In the genomic region with DNA sequence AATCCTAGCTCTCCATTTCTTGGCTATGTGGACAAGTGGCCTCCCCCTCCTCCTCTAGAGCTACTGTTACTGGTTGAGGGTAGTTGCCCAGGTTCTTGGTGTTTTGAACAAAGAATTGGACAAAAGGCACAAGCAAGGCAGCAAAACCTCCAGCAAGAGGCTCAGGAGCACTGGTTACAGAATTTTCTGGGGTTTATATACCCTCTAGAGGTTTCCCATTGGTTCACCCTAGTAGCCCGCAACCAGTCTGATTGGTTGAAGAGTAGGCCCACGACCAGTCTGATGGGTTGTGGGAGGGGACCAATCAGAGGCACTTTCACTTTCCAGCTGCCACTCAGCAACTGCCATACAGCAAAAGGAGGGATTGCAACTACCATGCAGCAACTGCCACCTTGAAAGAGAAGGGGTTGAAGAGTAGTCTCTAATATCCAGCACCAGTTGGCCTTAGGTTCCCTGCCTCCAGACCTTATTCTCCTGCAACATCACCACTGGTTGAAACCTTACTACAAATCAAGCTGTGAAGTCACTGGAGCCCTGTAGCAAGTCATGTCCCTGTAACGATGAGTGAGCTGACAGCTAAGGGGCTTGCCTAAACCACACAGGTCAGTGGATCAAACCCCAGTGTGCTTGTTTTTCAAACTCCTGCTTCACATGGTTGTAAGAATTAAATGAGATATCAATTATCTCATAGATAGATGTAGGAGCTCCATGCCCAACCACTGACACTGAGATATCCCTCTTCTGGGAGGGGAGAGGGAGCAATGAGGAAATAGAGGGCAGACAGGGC, we compare ENCODE assay signal across 1 cellular context.
TF ChIP-seq lines count a peak whose summit lies in the region.

No MANE protein-coding gene starts in this region.

TF ChIP-seq in HepG2, 621 proteins besides CTCF, POLR2A, EP300 and RAD21 (continued from another document and continues in another):
- TF ChIP-seq, protein P1, sequence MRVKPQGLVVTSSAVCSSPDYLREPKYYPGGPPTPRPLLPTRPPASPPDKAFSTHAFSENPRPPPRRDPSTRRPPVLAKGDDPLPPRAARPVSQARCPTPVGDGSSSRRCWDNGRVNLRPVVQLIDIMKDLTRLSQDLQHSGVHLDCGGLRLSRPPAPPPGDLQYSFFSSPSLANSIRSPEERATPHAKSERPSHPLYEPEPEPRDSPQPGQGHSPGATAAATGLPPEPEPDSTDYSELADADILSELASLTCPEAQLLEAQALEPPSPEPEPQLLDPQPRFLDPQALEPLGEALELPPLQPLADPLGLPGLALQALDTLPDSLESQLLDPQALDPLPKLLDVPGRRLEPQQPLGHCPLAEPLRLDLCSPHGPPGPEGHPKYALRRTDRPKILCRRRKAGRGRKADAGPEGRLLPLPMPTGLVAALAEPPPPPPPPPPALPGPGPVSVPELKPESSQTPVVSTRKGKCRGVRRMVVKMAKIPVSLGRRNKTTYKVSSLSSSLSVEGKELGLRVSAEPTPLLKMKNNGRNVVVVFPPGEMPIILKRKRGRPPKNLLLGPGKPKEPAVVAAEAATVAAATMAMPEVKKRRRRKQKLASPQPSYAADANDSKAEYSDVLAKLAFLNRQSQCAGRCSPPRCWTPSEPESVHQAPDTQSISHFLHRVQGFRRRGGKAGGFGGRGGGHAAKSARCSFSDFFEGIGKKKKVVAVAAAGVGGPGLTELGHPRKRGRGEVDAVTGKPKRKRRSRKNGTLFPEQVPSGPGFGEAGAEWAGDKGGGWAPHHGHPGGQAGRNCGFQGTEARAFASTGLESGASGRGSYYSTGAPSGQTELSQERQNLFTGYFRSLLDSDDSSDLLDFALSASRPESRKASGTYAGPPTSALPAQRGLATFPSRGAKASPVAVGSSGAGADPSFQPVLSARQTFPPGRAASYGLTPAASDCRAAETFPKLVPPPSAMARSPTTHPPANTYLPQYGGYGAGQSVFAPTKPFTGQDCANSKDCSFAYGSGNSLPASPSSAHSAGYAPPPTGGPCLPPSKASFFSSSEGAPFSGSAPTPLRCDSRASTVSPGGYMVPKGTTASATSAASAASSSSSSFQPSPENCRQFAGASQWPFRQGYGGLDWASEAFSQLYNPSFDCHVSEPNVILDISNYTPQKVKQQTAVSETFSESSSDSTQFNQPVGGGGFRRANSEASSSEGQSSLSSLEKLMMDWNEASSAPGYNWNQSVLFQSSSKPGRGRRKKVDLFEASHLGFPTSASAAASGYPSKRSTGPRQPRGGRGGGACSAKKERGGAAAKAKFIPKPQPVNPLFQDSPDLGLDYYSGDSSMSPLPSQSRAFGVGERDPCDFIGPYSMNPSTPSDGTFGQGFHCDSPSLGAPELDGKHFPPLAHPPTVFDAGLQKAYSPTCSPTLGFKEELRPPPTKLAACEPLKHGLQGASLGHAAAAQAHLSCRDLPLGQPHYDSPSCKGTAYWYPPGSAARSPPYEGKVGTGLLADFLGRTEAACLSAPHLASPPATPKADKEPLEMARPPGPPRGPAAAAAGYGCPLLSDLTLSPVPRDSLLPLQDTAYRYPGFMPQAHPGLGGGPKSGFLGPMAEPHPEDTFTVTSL (CRISPR knock-in tag; IDR thresholded peaks at IDR 0.05; ENCODE audit: borderline replicate concordance), result no peak
- TF ChIP-seq ZNF232 (CRISPR knock-in tag; IDR thresholded peaks at IDR 0.05; ENCODE audit: borderline replicate concordance) (no peak), SIN3A (IDR thresholded peaks at IDR 0.05; ENCODE audit: borderline replicate concordance, low read depth, low read length) (no peak), PHF5A (CRISPR knock-in tag; IDR thresholded peaks at IDR 0.05; ENCODE audit: low read depth, unreplicated experiment) (no peak), ZNF564 (CRISPR knock-in tag; IDR thresholded peaks at IDR 0.05) (no peak), RXRB (CRISPR knock-in tag; IDR thresholded peaks at IDR 0.05; ENCODE audit: borderline replicate concordance) (no peak), AGO2 (optimal IDR thresholded peaks at IDR 0.05; ENCODE audit: low read depth, low read length) (no peak), ATF7-NPFF (CRISPR knock-in tag; IDR thresholded peaks at IDR 0.05; ENCODE audit: low read depth) (no peak; the same call in 1 of the 2 replicates), PPARG (CRISPR knock-in tag; conservative IDR thresholded peaks at IDR 0.05) (no peak), ZNF780A (CRISPR knock-in tag; IDR thresholded peaks at IDR 0.05) (no peak), ZNF605 (CRISPR knock-in tag; IDR thresholded peaks at IDR 0.05) (peak; percentile 64), HNRNPLL (IDR thresholded peaks at IDR 0.05; ENCODE audit: low read depth, low read length, poor library complexity, severe bottlenecking) (no peak), POLR2AphosphoS2 (IDR thresholded peaks at IDR 0.05; ENCODE audit: low read depth, low read length) (no peak), ZFP41 (CRISPR knock-in tag; IDR thresholded peaks at IDR 0.05; ENCODE audit: borderline replicate concordance) (no peak), ZNF326 (CRISPR knock-in tag; IDR thresholded peaks at IDR 0.05; ENCODE audit: borderline replicate concordance) (no peak), TEAD2 (CRISPR knock-in tag; IDR thresholded peaks at IDR 0.05) (no peak), HMG20B (CRISPR knock-in tag; conservative IDR thresholded peaks at IDR 0.05) (no peak), ZFP82 (CRISPR knock-in tag; IDR thresholded peaks at IDR 0.05; ENCODE audit: borderline replicate concordance) (no peak), RORA (CRISPR knock-in tag; IDR thresholded peaks at IDR 0.05) (no peak), ZNF772 (CRISPR knock-in tag; IDR thresholded peaks at IDR 0.05) (no peak), ZC3H4 (CRISPR knock-in tag; IDR thresholded peaks at IDR 0.05; ENCODE audit: borderline replicate concordance) (no peak), ZNF615 (CRISPR knock-in tag; IDR thresholded peaks at IDR 0.05; ENCODE audit: borderline replicate concordance) (no peak), ZNF331 (CRISPR knock-in tag; IDR thresholded peaks at IDR 0.05) (no peak), ZNF550 (CRISPR knock-in tag; IDR thresholded peaks at IDR 0.05; ENCODE audit: borderline replicate concordance) (no peak), FIP1L1 (IDR thresholded peaks at IDR 0.05; ENCODE audit: borderline replicate concordance, insufficient read depth, low read depth, low read length) (no peak), TOE1 (CRISPR knock-in tag; IDR thresholded peaks at IDR 0.05) (no peak), KLF9 (CRISPR knock-in tag; IDR thresholded peaks at IDR 0.05; ENCODE audit: low read depth) (no peak), NCOR1 (IDR thresholded peaks at IDR 0.05; ENCODE audit: borderline replicate concordance, low read length) (no peak), TP53 (CRISPR knock-in tag; conservative IDR thresholded peaks at IDR 0.05) (no peak), ZNF616 (CRISPR knock-in tag; IDR thresholded peaks at IDR 0.05; ENCODE audit: low read depth) (no peak), ZNF230 (CRISPR knock-in tag; IDR thresholded peaks at IDR 0.05) (no peak), ZNF354B (CRISPR knock-in tag; IDR thresholded peaks at IDR 0.05) (no peak), HMGA1 (CRISPR knock-in tag; conservative IDR thresholded peaks at IDR 0.05) (no peak), ZNF160 (CRISPR knock-in tag; IDR thresholded peaks at IDR 0.05) (no peak), PRPF4 (IDR thresholded peaks at IDR 0.05; ENCODE audit: low read depth, low read length, poor library complexity, severe bottlenecking) (no peak), RFXANK (CRISPR knock-in tag; IDR thresholded peaks at IDR 0.05) (no peak), RBM39 (IDR thresholded peaks at IDR 0.05; ENCODE audit: low read depth, low read length, poor library complexity, severe bottlenecking) (no peak), ZNF180 (CRISPR knock-in tag; IDR thresholded peaks at IDR 0.05; ENCODE audit: borderline replicate concordance, low read depth) (no peak), ZNF589 (CRISPR knock-in tag; conservative IDR thresholded peaks at IDR 0.05) (no peak), ZNF788 (CRISPR knock-in tag; IDR thresholded peaks at IDR 0.05; ENCODE audit: borderline replicate concordance) (no peak), ZBTB7B (CRISPR knock-in tag; IDR thresholded peaks at IDR 0.05) (no peak), SNRNP70 (IDR thresholded peaks at IDR 0.05; ENCODE audit: low read depth, low read length) (no peak), RARA (CRISPR knock-in tag; IDR thresholded peaks at IDR 0.05) (no peak)
- TF ChIP-seq, protein P2, sequence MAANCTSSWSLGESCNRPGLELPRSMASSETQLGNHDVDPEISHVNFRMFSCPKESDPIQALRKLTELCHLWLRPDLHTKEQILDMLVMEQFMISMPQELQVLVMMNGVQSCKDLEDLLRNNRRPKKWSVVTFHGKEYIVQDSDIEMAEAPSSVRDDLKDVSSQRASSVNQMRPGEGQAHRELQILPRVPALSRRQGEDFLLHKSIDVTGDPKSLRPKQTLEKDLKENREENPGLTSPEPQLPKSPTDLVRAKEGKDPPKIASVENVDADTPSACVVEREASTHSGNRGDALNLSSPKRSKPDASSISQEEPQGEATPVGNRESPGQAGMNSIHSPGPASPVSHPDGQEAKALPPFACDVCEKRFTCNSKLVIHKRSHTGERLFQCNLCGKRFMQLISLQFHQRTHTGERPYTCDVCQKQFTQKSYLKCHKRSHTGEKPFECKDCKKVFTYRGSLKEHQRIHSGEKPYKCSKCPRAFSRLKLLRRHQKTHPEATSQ (CRISPR knock-in tag; IDR thresholded peaks at IDR 0.05; ENCODE audit: borderline replicate concordance), result no peak
- TF ChIP-seq, protein P3, sequence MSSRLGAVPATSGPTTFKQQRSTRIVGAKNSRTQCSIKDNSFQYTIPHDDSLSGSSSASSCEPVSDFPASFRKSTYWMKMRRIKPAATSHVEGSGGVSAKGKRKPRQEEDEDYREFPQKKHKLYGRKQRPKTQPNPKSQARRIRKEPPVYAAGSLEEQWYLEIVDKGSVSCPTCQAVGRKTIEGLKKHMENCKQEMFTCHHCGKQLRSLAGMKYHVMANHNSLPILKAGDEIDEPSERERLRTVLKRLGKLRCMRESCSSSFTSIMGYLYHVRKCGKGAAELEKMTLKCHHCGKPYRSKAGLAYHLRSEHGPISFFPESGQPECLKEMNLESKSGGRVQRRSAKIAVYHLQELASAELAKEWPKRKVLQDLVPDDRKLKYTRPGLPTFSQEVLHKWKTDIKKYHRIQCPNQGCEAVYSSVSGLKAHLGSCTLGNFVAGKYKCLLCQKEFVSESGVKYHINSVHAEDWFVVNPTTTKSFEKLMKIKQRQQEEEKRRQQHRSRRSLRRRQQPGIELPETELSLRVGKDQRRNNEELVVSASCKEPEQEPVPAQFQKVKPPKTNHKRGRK (CRISPR knock-in tag; IDR thresholded peaks at IDR 0.05), result no peak
- TF ChIP-seq, protein P4, sequence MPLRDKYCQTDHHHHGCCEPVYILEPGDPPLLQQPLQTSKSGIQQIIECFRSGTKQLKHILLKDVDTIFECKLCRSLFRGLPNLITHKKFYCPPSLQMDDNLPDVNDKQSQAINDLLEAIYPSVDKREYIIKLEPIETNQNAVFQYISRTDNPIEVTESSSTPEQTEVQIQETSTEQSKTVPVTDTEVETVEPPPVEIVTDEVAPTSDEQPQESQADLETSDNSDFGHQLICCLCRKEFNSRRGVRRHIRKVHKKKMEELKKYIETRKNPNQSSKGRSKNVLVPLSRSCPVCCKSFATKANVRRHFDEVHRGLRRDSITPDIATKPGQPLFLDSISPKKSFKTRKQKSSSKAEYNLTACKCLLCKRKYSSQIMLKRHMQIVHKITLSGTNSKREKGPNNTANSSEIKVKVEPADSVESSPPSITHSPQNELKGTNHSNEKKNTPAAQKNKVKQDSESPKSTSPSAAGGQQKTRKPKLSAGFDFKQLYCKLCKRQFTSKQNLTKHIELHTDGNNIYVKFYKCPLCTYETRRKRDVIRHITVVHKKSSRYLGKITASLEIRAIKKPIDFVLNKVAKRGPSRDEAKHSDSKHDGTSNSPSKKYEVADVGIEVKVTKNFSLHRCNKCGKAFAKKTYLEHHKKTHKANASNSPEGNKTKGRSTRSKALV (CRISPR knock-in tag; IDR thresholded peaks at IDR 0.05), result no peak
- TF ChIP-seq, protein P5, sequence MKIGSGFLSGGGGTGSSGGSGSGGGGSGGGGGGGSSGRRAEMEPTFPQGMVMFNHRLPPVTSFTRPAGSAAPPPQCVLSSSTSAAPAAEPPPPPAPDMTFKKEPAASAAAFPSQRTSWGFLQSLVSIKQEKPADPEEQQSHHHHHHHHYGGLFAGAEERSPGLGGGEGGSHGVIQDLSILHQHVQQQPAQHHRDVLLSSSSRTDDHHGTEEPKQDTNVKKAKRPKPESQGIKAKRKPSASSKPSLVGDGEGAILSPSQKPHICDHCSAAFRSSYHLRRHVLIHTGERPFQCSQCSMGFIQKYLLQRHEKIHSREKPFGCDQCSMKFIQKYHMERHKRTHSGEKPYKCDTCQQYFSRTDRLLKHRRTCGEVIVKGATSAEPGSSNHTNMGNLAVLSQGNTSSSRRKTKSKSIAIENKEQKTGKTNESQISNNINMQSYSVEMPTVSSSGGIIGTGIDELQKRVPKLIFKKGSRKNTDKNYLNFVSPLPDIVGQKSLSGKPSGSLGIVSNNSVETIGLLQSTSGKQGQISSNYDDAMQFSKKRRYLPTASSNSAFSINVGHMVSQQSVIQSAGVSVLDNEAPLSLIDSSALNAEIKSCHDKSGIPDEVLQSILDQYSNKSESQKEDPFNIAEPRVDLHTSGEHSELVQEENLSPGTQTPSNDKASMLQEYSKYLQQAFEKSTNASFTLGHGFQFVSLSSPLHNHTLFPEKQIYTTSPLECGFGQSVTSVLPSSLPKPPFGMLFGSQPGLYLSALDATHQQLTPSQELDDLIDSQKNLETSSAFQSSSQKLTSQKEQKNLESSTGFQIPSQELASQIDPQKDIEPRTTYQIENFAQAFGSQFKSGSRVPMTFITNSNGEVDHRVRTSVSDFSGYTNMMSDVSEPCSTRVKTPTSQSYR (CRISPR knock-in tag; IDR thresholded peaks at IDR 0.05; ENCODE audit: borderline replicate concordance), result no peak
- TF ChIP-seq, protein P6, sequence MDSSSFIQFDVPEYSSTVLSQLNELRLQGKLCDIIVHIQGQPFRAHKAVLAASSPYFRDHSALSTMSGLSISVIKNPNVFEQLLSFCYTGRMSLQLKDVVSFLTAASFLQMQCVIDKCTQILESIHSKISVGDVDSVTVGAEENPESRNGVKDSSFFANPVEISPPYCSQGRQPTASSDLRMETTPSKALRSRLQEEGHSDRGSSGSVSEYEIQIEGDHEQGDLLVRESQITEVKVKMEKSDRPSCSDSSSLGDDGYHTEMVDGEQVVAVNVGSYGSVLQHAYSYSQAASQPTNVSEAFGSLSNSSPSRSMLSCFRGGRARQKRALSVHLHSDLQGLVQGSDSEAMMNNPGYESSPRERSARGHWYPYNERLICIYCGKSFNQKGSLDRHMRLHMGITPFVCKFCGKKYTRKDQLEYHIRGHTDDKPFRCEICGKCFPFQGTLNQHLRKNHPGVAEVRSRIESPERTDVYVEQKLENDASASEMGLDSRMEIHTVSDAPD (CRISPR knock-in tag; IDR thresholded peaks at IDR 0.05), result no peak
- TF ChIP-seq, protein P7, sequence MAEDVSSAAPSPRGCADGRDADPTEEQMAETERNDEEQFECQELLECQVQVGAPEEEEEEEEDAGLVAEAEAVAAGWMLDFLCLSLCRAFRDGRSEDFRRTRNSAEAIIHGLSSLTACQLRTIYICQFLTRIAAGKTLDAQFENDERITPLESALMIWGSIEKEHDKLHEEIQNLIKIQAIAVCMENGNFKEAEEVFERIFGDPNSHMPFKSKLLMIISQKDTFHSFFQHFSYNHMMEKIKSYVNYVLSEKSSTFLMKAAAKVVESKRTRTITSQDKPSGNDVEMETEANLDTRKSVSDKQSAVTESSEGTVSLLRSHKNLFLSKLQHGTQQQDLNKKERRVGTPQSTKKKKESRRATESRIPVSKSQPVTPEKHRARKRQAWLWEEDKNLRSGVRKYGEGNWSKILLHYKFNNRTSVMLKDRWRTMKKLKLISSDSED (CRISPR knock-in tag; IDR thresholded peaks at IDR 0.05), result no peak
- TF ChIP-seq, protein P8, sequence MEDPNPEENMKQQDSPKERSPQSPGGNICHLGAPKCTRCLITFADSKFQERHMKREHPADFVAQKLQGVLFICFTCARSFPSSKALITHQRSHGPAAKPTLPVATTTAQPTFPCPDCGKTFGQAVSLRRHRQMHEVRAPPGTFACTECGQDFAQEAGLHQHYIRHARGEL (CRISPR knock-in tag; IDR thresholded peaks at IDR 0.05), result no peak
